In genomic region chrX:129738466-129739308, GRCh38 we compare ENCODE assay signal across 13 cellular contexts. TPM values are rescaled to one million over a fixed set of nuclear protein-coding genes. Genes with fewer than 3 reads are reported as not detected.
A peak's percentile ranks its signal among the peaks of the same experiment; 100 is the strongest.
DNase-seq lines count a peak whose midpoint lies in the region; ATAC-seq and TF ChIP-seq lines count a peak whose summit lies in the region.
"Had no signal": no experiment of that assay in that cellular context is flagged by ENCODE, and none has a peak within 500 bp of the region (broad histone marks: within the 10 kb centered on the region; RNA-seq: fewer than 3 reads in every experiment).

XPNPEP2 (plus strand) TSS chrX:129738979; CDS start chrX:129739214, 235 bp downstream.

- H3K9ac ChIP-seq in colonic mucosa (ENCODE audit: low read depth in 2 of 2, low read length in 2 of 2): no peak within 1 kb of the TSS

- H3K9me3 Mint-ChIP-seq in activated CD4-positive, alpha-beta T cell treated with anti-CD3 and anti-CD28 coated beads, Interleukin-2, amount 10 ng/mL, durations not matched to agents 24 days and 14 days: no peaks in the 10 kb centered on the region
- no peaks in the 10 kb centered on the region for H3K9me3 Mint-ChIP-seq in endothelial cell (ENCODE audit: unreplicated experiment)
- H3K9me3 Mint-ChIP-seq: activated naive CD8-positive, alpha-beta T cell treated with anti-CD3 and anti-CD28 coated beads for 36 hours; natural killer cell; T-helper 1 cell treated with Interleukin-12 subunit alpha and Interleukin-12 subunit beta and Interleukin-4 antibody, amounts not matched to agents 30 μg/mL and 1 μg/mL, for 36 hours had no signal

- H3K36me3 ChIP-seq in colonic mucosa (no peaks in the 10 kb centered on the region), left lung (no peaks in the 10 kb centered on the region), suprapubic skin (no peaks in the 10 kb centered on the region)

- no peak for TF ChIP-seq EP300 in suprapubic skin (IDR thresholded peaks at IDR 0.05)

- peak within 1 kb of the TSS; percentile 45 for H3K27ac Mint-ChIP-seq in activated CD4-positive, alpha-beta T cell treated with anti-CD3 and anti-CD28 coated beads, Interleukin-2, amount 10 ng/mL, durations not matched to agents 24 days and 14 days
- no peak within 1 kb of the TSS for H3K27ac Mint-ChIP-seq in endothelial cell (ENCODE audit: unreplicated experiment)
- H3K27ac Mint-ChIP-seq: activated naive CD8-positive, alpha-beta T cell treated with anti-CD3 and anti-CD28 coated beads for 36 hours; T-helper 1 cell treated with Interleukin-12 subunit alpha and Interleukin-12 subunit beta and Interleukin-4 antibody, amounts not matched to agents 30 μg/mL and 1 μg/mL, for 36 hours had no signal

- no peak for TF ChIP-seq POLR2A in suprapubic skin (IDR thresholded peaks at IDR 0.05)

- H3K4me3 ChIP-seq in colonic mucosa (no peak within 1 kb of the TSS), left lung (no peak within 1 kb of the TSS), suprapubic skin (no peak within 1 kb of the TSS)

- H3K4me1 Mint-ChIP-seq in activated CD4-positive, alpha-beta T cell treated with anti-CD3 and anti-CD28 coated beads, Interleukin-2, amount 10 ng/mL, durations not matched to agents 24 days and 14 days: peaks cover 33% of the 10 kb centered on the region
- H3K4me1 Mint-ChIP-seq in endothelial cell (ENCODE audit: unreplicated experiment): peaks cover 8% of the 10 kb centered on the region

- no peaks in the 10 kb centered on the region for H3K36me3 Mint-ChIP-seq in activated CD4-positive, alpha-beta T cell treated with anti-CD3 and anti-CD28 coated beads, Interleukin-2, amount 10 ng/mL, durations not matched to agents 24 days and 14 days (ENCODE audit: low read depth)
- peaks cover 3% of the 10 kb centered on the region for H3K36me3 Mint-ChIP-seq in endothelial cell (ENCODE audit: low read depth, unreplicated experiment)
- H3K36me3 Mint-ChIP-seq: activated naive CD8-positive, alpha-beta T cell treated with anti-CD3 and anti-CD28 coated beads for 36 hours; natural killer cell had no signal

- H3K27ac ChIP-seq in colonic mucosa: no peak within 1 kb of the TSS
- peak within 1 kb of the TSS; percentile 7 to 28 for H3K27ac ChIP-seq in left lung
- H3K27ac ChIP-seq in suprapubic skin: peak within 1 kb of the TSS; percentile 45

- peak within 1 kb of the TSS; percentile 23 for H3K4me3 Mint-ChIP-seq in activated CD4-positive, alpha-beta T cell treated with anti-CD3 and anti-CD28 coated beads, Interleukin-2, amount 10 ng/mL, durations not matched to agents 24 days and 14 days
- no peak within 1 kb of the TSS for H3K4me3 Mint-ChIP-seq in endothelial cell (ENCODE audit: unreplicated experiment)
- H3K4me3 Mint-ChIP-seq: activated naive CD8-positive, alpha-beta T cell treated with anti-CD3 and anti-CD28 coated beads for 36 hours; natural killer cell; T-helper 1 cell treated with Interleukin-12 subunit alpha and Interleukin-12 subunit beta and Interleukin-4 antibody, amounts not matched to agents 30 μg/mL and 1 μg/mL, for 36 hours had no signal

- TF ChIP-seq CTCF in colonic mucosa (IDR thresholded peaks at IDR 0.05) (no peak), left lung (IDR thresholded peaks at IDR 0.05) (no peak), suprapubic skin (IDR thresholded peaks at IDR 0.05) (no peak), endothelial cell (IDR thresholded peaks at IDR 0.05; ENCODE audit: unreplicated experiment) (no peak)

- no peak for DNase-seq in activated CD4-positive, alpha-beta T cell treated with anti-CD3 and anti-CD28 coated beads, Interleukin-2, amount 10 ng/mL, durations not matched to agents 24 days and 14 days
- DNase-seq in activated CD4-positive, alpha-beta T cell treated with anti-CD3 and anti-CD28 coated beads, Interleukin-2, amount 50 U/mL, for 1 hour: no peak
- DNase-seq in colonic mucosa: peak; percentile 39
- no peak for DNase-seq in left lung
- DNase-seq in suprapubic skin (ENCODE audit: low spot score in 2 of 2): peak in 1 of 2 donors; percentile 65
- DNase-seq in endothelial cell (ENCODE audit: low spot score): no peak
- DNase-seq in NCI-H1105 (lab: John Stamatoyannopoulos, UW): no peak
- DNase-seq: ACHN; activated naive CD8-positive, alpha-beta T cell treated with anti-CD3 and anti-CD28 coated beads for 36 hours; H9; natural killer cell had no signal

- WGBS in suprapubic skin: 14% methylated on average over 4 of the region's 13 CpGs

- intact Hi-C loops in activated CD4-positive, alpha-beta T cell treated with anti-CD3 and anti-CD28 coated beads, Interleukin-2, amount 10 ng/mL, durations not matched to agents 24 days and 14 days (cut with micrococcal nuclease): loop anchor here (5.0 kb wide), 1 partner anchor 81 kb away; no protein-coding TSS in a partner anchor
- intact Hi-C loops in colonic mucosa (cut with DNase I): no loop called here
- intact Hi-C loops in left lung (cut with DNase I): no loop called here

- ATAC-seq in left lung (peak; percentile 59), HG03175 (IDR thresholded peaks at IDR 0.05; ENCODE audit: unreplicated experiment) (no peak)
- ATAC-seq: natural killer cell had no signal

- no peaks in the 10 kb centered on the region for H3K9me3 ChIP-seq in colonic mucosa
- H3K9me3 ChIP-seq in left lung: no peaks in the 10 kb centered on the region
- no peaks in the 10 kb centered on the region for H3K9me3 ChIP-seq in suprapubic skin

- H3K27me3 ChIP-seq in colonic mucosa (no peaks in the 10 kb centered on the region), left lung (no peaks in the 10 kb centered on the region), suprapubic skin (no peaks in the 10 kb centered on the region)

- no peaks in the 10 kb centered on the region for H3K27me3 Mint-ChIP-seq in activated CD4-positive, alpha-beta T cell treated with anti-CD3 and anti-CD28 coated beads, Interleukin-2, amount 10 ng/mL, durations not matched to agents 24 days and 14 days
- peaks cover 3% of the 10 kb centered on the region for H3K27me3 Mint-ChIP-seq in endothelial cell (ENCODE audit: unreplicated experiment)
- H3K27me3 Mint-ChIP-seq: activated naive CD8-positive, alpha-beta T cell treated with anti-CD3 and anti-CD28 coated beads for 36 hours had no signal

- no peaks in the 10 kb centered on the region for H3K4me1 ChIP-seq in colonic mucosa
- peaks cover 0 to 3% of the 10 kb centered on the region in 2 donors for H3K4me1 ChIP-seq in left lung
- H3K4me1 ChIP-seq in suprapubic skin: peaks cover 4% of the 10 kb centered on the region

RNA-seq across cellular contexts. Expression of gene XPNPEP2, which starts in this region (rescaled TPM):
- total RNA-seq in activated CD4-positive, alpha-beta T cell treated with anti-CD3 and anti-CD28 coated beads, Interleukin-2, amount 10 ng/mL, durations not matched to agents 24 days and 14 days: 0.24 and 0.28 TPM in 2 replicates
- total RNA-seq in colonic mucosa: 10 to 100 TPM in 1 of 2 donors, 1 to 10 TPM in 1; 2.6 to 11.7 TPM
- 1 to 10 TPM; 2.6 to 2.9 TPM for total RNA-seq in left lung
- 1 to 10 TPM in 3 of 4 donors, under 1 TPM in 1; 0.83 to 6.1 (median 2.4) TPM for total RNA-seq in suprapubic skin
- 1.7 TPM for total RNA-seq in endothelial cell (ENCODE audit: unreplicated experiment)
